8 cellular contexts compared by ENCODE assay signal in genomic region chr6:42572523-42572922, GRCh38. TPM values are rescaled to one million over a fixed set of nuclear protein-coding genes. Genes with fewer than 3 reads are reported as not detected.
A peak's percentile ranks its signal among the peaks of the same experiment; 100 is the strongest.
DNase-seq lines count a peak whose midpoint lies in the region; ATAC-seq and TF ChIP-seq lines count a peak whose summit lies in the region.

No MANE protein-coding gene starts in this region.

- H3K4me3 Mint-ChIP-seq in natural killer cell: no peak overlapping the region

- no peaks in the 10 kb centered on the region for H3K27me3 Mint-ChIP-seq in natural killer cell (ENCODE audit: low read depth in 2 of 2)

- H3K27ac Mint-ChIP-seq in natural killer cell: peak overlapping the region; percentile 59 to 85

- DNase-seq in NCI-H69 (lab: John Stamatoyannopoulos, UW) (peak; percentile 64), natural killer cell (no peak), midbrain (lab: John Stamatoyannopoulos, UW) (no peak), T-helper 9 cell (no peak)
- no peak for DNase-seq in stimulated activated CD4-positive, alpha-beta T cell treated with anti-CD3 and anti-CD28 coated beads, Interleukin-15, amount 100 ng/mL, for 24 hours
- no peak for DNase-seq in stimulated activated CD4-positive, alpha-beta T cell treated with anti-CD3 and anti-CD28 coated beads, Interleukin-12 subunit alpha, Interleukin-12 subunit beta, amount 100 ng/mL, for 4 hours

- peaks cover 10% of the 10 kb centered on the region for H3K36me3 Mint-ChIP-seq in natural killer cell

- no peaks in the 10 kb centered on the region for H3K9me3 Mint-ChIP-seq in natural killer cell

- ATAC-seq in GM18867 (IDR thresholded peaks at IDR 0.05; ENCODE audit: unreplicated experiment) (peak; percentile 86), HG02678 (IDR thresholded peaks at IDR 0.05; ENCODE audit: unreplicated experiment) (peak; percentile 88), natural killer cell (peak; percentile 32 to 68 (median 56))

- H3K4me1 Mint-ChIP-seq in natural killer cell: peaks cover 46 to 48% of the 10 kb centered on the region in 2 donors

- TF ChIP-seq CTCF in natural killer cell (IDR thresholded peaks at IDR 0.05): no peak

- intact Hi-C loops in natural killer cell (cut with micrococcal nuclease): no loop called here

RNA-seq across cellular contexts. Expression of gene UBR2, which starts 8.7 kb away (rescaled TPM):
- 10 to 100 TPM; 44.9 to 57.3 (median 53.2) TPM for total RNA-seq in natural killer cell
